Comparison of ENCODE assay signal across 8 cellular contexts in genomic region chrX:427812-428725, GRCh38. TPM values are rescaled to one million over a fixed set of nuclear protein-coding genes. Genes with fewer than 3 reads are reported as not detected.
DNase-seq lines count a peak whose midpoint lies in the region.

No MANE protein-coding gene starts in this region.

- H2AFZ ChIP-seq in ACC112 (ENCODE audit: low read length, unreplicated experiment) (no peak overlapping the region), mesenchymal stem cell (ENCODE audit: low read depth, low read length) (peak overlapping the region; percentile 42)

- H3K4ac ChIP-seq in mesenchymal stem cell (ENCODE audit: low read depth in 1 of 2, low read length in 2 of 2), result no peak overlapping the region

- H3K27ac ChIP-seq in ACC112 (ENCODE audit: low read depth, low read length) (no peak overlapping the region), mesenchymal stem cell (ENCODE audit: low read length, poor library complexity, severe bottlenecking) (no peak overlapping the region)

- peak overlapping the region; percentile 51; the same call in 1 of the 2 replicates for H3K4me3 ChIP-seq in ACC112 (ENCODE audit: low read depth, low read length)
- H3K4me3 ChIP-seq in H7 (ENCODE audit: insufficient read depth, low read depth, low read length), result peak overlapping the region; percentile 49
- H3K4me3 ChIP-seq in mesenchymal stem cell (ENCODE audit: insufficient read depth in 1 of 2, low read depth in 1 of 2, low read length in 2 of 2), result peak overlapping the region; percentile 28 to 32

- H3K36me3 ChIP-seq in ACC112 (ENCODE audit: insufficient read depth, low read length), result no peaks in the 10 kb centered on the region
- H3K36me3 ChIP-seq in H7 (replicated peaks; ENCODE audit: control insufficient read depth, insufficient read depth, low read length), result no peaks in the 10 kb centered on the region
- no peaks in the 10 kb centered on the region for H3K36me3 ChIP-seq in mesenchymal stem cell (ENCODE audit: control insufficient read depth in 1 of 2, insufficient read depth in 2 of 2, low read depth in 1 of 2, low read length in 2 of 2)

- WGBS in mesenchymal stem cell, result 17% methylated on average over 47 of the region's 56 CpGs

- H3K14ac ChIP-seq in mesenchymal stem cell (ENCODE audit: low read length in 2 of 2), result no peak overlapping the region

- H2BK120ac ChIP-seq in mesenchymal stem cell (ENCODE audit: low read depth, low read length), result no peak overlapping the region

- H3K79me2 ChIP-seq in ACC112 (ENCODE audit: control insufficient read depth, insufficient read depth, low read length, unreplicated experiment), result no peaks in the 10 kb centered on the region

- H2BK5ac ChIP-seq in mesenchymal stem cell (ENCODE audit: low read depth, low read length, poor library complexity, severe bottlenecking), result no peak overlapping the region

- H2BK12ac ChIP-seq in mesenchymal stem cell (ENCODE audit: low read length in 2 of 2), result no peak overlapping the region

- H4K91ac ChIP-seq in mesenchymal stem cell (ENCODE audit: low read length), result no peak overlapping the region

- H3K18ac ChIP-seq in mesenchymal stem cell (ENCODE audit: low read depth in 1 of 2, low read length in 2 of 2), result no peak overlapping the region

- H3K27me3 ChIP-seq in ACC112 (ENCODE audit: insufficient read depth, low read length), result peaks cover 7% of the 10 kb centered on the region
- H3K27me3 ChIP-seq in H7 (ENCODE audit: control insufficient read depth, insufficient read depth, low read length), result peaks cover 8% of the 10 kb centered on the region
- H3K27me3 ChIP-seq in mesenchymal stem cell (ENCODE audit: control insufficient read depth in 1 of 2, insufficient read depth in 1 of 2, low read length in 2 of 2), result peaks cover 10 to 22% of the 10 kb centered on the region in 2 experiments

- DNase-seq in H7, result peak; percentile 89
- peak; percentile 17 for DNase-seq in activated naive CD4-positive, alpha-beta T cell treated with anti-CD3 and anti-CD28 coated beads, Interleukin-2, amount 50 U/mL, for 16 hours
- peak; percentile 5 for DNase-seq in mesenchymal stem cell
- DNase-seq in central memory CD4-positive, alpha-beta T cell, result no peak
- DNase-seq in activated gamma-delta T cell treated with Interleukin-2 at 50 U/mL for 16 hours, result no peak
- DNase-seq in effector CD8-positive, alpha-beta T cell (lab: John Stamatoyannopoulos, UW), result no peak
- DNase-seq in occipital lobe (lab: John Stamatoyannopoulos, UW), result no peak

- H2BK15ac ChIP-seq in mesenchymal stem cell (ENCODE audit: low read depth, poor library complexity, severe bottlenecking), result no peak overlapping the region

- H3K4me2 ChIP-seq in mesenchymal stem cell (ENCODE audit: low read length, poor library complexity, severe bottlenecking), result peak overlapping the region; percentile 66

- no peaks in the 10 kb centered on the region for H3K79me1 ChIP-seq in mesenchymal stem cell (replicated peaks; ENCODE audit: low read length, poor library complexity, severe bottlenecking)

- H3K9me3 ChIP-seq in mesenchymal stem cell (ENCODE audit: control insufficient read depth, low read length), result no peaks in the 10 kb centered on the region

- H3K23ac ChIP-seq in mesenchymal stem cell (ENCODE audit: low read length in 2 of 2), result no peak overlapping the region

- peak overlapping the region; percentile 38 for H3K9ac ChIP-seq in mesenchymal stem cell (ENCODE audit: low read length)

- H3K4me1 ChIP-seq in ACC112 (ENCODE audit: control insufficient read depth, insufficient read depth, low read length, unreplicated experiment) (no peaks in the 10 kb centered on the region), mesenchymal stem cell (ENCODE audit: control insufficient read depth, insufficient read depth, low read depth, low read length) (peaks cover 8% of the 10 kb centered on the region)

- H2AK5ac ChIP-seq in mesenchymal stem cell (ENCODE audit: low read length, severe bottlenecking), result no peak overlapping the region

- no peak overlapping the region for H4K8ac ChIP-seq in mesenchymal stem cell (ENCODE audit: low read length)

RNA-seq across cellular contexts. Expression of gene PPP2R3B, which starts 41.4 kb away (rescaled TPM):
- total RNA-seq in H7 (2014; rRNA removed; shearing (Covaris generic)), result 63.1 and 113 TPM in 2 replicates
- polyA plus RNA-seq in mesenchymal stem cell (2013, experiment 1 of 2), result 6.5 TPM
- polyA plus RNA-seq in mesenchymal stem cell (2013, experiment 2 of 2), result 6.4 TPM
- 15.4 TPM for total RNA-seq in occipital lobe

Comparison
In these comparisons a context has a peak if more than half of its experiments do, and no peak if none do; other contexts are left out.
1. DNase-seq: peak in H7 (single experiment), activated naive CD4-positive, alpha-beta T cell treated with anti-CD3 and anti-CD28 coated beads, Interleukin-2, amount 50 U/mL, for 16 hours (single experiment) and mesenchymal stem cell (single experiment); none in central memory CD4-positive, alpha-beta T cell (single experiment), activated gamma-delta T cell treated with Interleukin-2 at 50 U/mL for 16 hours (single experiment), effector CD8-positive, alpha-beta T cell (single experiment) and occipital lobe (single experiment).
2. Peak in every context shown above with its lines, with median percentiles within 50 percentile points of each other: H3K4me3 ChIP-seq.